ENCODE assay signal across 1 cellular context in the genomic region with DNA sequence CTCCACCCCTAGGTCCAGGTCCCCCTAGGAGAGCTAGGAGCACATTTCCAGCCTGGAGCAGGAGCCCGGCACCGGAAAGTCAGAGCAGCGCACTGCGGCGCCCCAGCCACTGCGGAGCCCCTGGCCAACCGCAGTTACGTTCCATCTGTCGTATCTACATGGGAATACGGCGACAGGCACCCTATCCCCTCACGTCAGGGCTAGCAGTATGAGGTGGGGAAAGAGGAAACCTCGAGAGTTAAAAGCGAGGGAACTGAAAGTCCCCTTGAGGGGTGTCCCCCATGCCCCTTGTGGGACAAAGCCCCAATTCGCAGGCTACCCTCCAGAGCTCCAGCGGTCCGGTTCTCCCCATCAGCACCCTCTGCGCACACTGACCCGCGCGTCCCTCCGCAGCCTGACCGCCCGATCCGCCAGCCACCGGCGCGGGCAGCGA.
TF ChIP-seq lines count a peak whose summit lies in the region.

No MANE protein-coding gene starts in this region.

TF ChIP-seq in GM23338, 12 proteins besides CTCF, POLR2A, EP300 and RAD21 (continued from another document):
- TF ChIP-seq, protein P1, sequence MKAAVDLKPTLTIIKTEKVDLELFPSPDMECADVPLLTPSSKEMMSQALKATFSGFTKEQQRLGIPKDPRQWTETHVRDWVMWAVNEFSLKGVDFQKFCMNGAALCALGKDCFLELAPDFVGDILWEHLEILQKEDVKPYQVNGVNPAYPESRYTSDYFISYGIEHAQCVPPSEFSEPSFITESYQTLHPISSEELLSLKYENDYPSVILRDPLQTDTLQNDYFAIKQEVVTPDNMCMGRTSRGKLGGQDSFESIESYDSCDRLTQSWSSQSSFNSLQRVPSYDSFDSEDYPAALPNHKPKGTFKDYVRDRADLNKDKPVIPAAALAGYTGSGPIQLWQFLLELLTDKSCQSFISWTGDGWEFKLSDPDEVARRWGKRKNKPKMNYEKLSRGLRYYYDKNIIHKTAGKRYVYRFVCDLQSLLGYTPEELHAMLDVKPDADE (IDR thresholded peaks at IDR 0.05), result no peak
